33 cellular contexts compared by ENCODE assay signal in the genomic region with DNA sequence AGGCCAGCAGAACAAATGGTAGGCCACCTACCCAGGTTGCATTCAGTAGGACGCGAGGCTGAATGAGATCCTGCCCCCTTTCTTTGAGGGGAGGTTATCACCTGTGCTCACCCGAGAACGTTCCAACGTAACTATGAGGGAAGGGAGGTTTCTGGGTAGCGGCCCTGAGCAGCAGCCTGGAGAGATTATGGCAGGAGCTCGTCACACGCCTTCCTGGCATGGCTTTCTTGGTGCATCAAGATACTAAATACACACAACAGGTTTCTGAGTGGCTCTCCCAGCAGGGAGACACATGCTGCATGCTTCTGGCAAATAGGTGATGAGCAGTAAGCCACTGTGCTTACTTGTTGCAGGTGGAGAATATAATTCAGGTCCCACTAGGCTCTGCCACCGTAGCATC.
A peak's percentile ranks its signal among the peaks of the same experiment; 100 is the strongest.
DNase-seq lines count a peak whose midpoint lies in the region; ATAC-seq, FAIRE-seq and TF ChIP-seq lines count a peak whose summit lies in the region.
"Had no signal": no experiment of that assay in that cellular context is flagged by ENCODE, and none has a peak within 500 bp of the region (broad histone marks: within the 10 kb centered on the region; RNA-seq: fewer than 3 reads in every experiment).

No MANE protein-coding gene starts in this region.

- H3K4me3 Mint-ChIP-seq in activated CD4-positive, alpha-beta T cell treated with anti-CD3 and anti-CD28 coated beads, Interleukin-2, amount 10 ng/mL, durations not matched to agents 7 days and 5 days: no peak overlapping the region
- H3K4me3 Mint-ChIP-seq in activated CD8-positive, alpha-beta T cell treated with anti-CD3 and anti-CD28 coated beads, Interleukin-2, amount 10 ng/mL, durations not matched to agents 7 days and 5 days: no peak overlapping the region
- H3K4me3 Mint-ChIP-seq: activated B cell treated with CpG ODN at 0.5 μM for 24 hours; activated naive CD8-positive, alpha-beta T cell treated with anti-CD3 and anti-CD28 coated beads, Interleukin-2, amount 50 U/mL, for 24 hours; B cell; CD8-positive, alpha-beta memory T cell; H9; memory B cell had no signal

- H3K27ac ChIP-seq in BLaER1: peak overlapping the region; percentile 83
- peak overlapping the region; percentile 90 for H3K27ac ChIP-seq in rectal smooth muscle tissue (ENCODE audit: low read depth, low read length)
- H3K27ac ChIP-seq: ovary, uterus had no signal

- ATAC-seq in activated CD8-positive, alpha-beta T cell treated with anti-CD3 and anti-CD28 coated beads, Interleukin-2, amount 10 ng/mL, durations not matched to agents 7 days and 5 days: no peak
- ATAC-seq: activated naive CD8-positive, alpha-beta T cell treated with anti-CD3 and anti-CD28 coated beads, Interleukin-2, amount 50 U/mL, for 24 hours; left colon; PC-3 had no signal

- FAIRE-seq in bronchial epithelial cell (lab: Jason Lieb, UNC): peak; percentile 13
- FAIRE-seq: endothelial cell of umbilical vein, GM12891, small intestine had no signal

- H3K27me3 Mint-ChIP-seq in activated CD4-positive, alpha-beta T cell treated with anti-CD3 and anti-CD28 coated beads, Interleukin-2, amount 10 ng/mL, durations not matched to agents 7 days and 5 days: no peaks in the 10 kb centered on the region
- no peaks in the 10 kb centered on the region for H3K27me3 Mint-ChIP-seq in activated CD8-positive, alpha-beta T cell treated with anti-CD3 and anti-CD28 coated beads, Interleukin-2, amount 10 ng/mL, durations not matched to agents 7 days and 5 days (ENCODE audit: low read depth)
- H3K27me3 Mint-ChIP-seq: activated B cell treated with CpG ODN at 0.5 μM for 24 hours; activated naive CD8-positive, alpha-beta T cell treated with anti-CD3 and anti-CD28 coated beads, Interleukin-2, amount 50 U/mL, for 24 hours; B cell had no signal

- H3K9me3 ChIP-seq in BLaER1: no peaks in the 10 kb centered on the region
- H3K9me3 ChIP-seq: ovary, SK-N-SH, thoracic aorta, uterus had no signal

- H3K4me1 ChIP-seq in BLaER1: peaks cover 75% of the 10 kb centered on the region
- peaks cover 31% of the 10 kb centered on the region for H3K4me1 ChIP-seq in rectal smooth muscle tissue (ENCODE audit: control insufficient read depth, insufficient read depth, low read length)
- H3K4me1 ChIP-seq: uterus had no signal

- no peaks in the 10 kb centered on the region for H3K4me1 Mint-ChIP-seq in activated CD4-positive, alpha-beta T cell treated with anti-CD3 and anti-CD28 coated beads, Interleukin-2, amount 10 ng/mL, durations not matched to agents 7 days and 5 days
- H3K4me1 Mint-ChIP-seq in activated CD8-positive, alpha-beta T cell treated with anti-CD3 and anti-CD28 coated beads, Interleukin-2, amount 10 ng/mL, durations not matched to agents 7 days and 5 days (ENCODE audit: low read depth): no peaks in the 10 kb centered on the region
- H3K4me1 Mint-ChIP-seq: activated B cell treated with CpG ODN at 0.5 μM for 24 hours; activated naive CD8-positive, alpha-beta T cell treated with anti-CD3 and anti-CD28 coated beads, Interleukin-2, amount 50 U/mL, for 24 hours; B cell; CD8-positive, alpha-beta memory T cell; memory B cell had no signal

- no peaks in the 10 kb centered on the region for H3K9me3 Mint-ChIP-seq in activated CD4-positive, alpha-beta T cell treated with anti-CD3 and anti-CD28 coated beads, Interleukin-2, amount 10 ng/mL, durations not matched to agents 7 days and 5 days
- H3K9me3 Mint-ChIP-seq in activated CD8-positive, alpha-beta T cell treated with anti-CD3 and anti-CD28 coated beads, Interleukin-2, amount 10 ng/mL, durations not matched to agents 7 days and 5 days (ENCODE audit: insufficient read depth): no peaks in the 10 kb centered on the region
- H3K9me3 Mint-ChIP-seq: activated B cell treated with CpG ODN at 0.5 μM for 24 hours; activated naive CD8-positive, alpha-beta T cell treated with anti-CD3 and anti-CD28 coated beads, Interleukin-2, amount 50 U/mL, for 24 hours; CD8-positive, alpha-beta memory T cell; H9; memory B cell had no signal

- H3K36me3 ChIP-seq in BLaER1: peaks cover 21% of the 10 kb centered on the region
- no peaks in the 10 kb centered on the region for H3K36me3 ChIP-seq in bronchial epithelial cell (ENCODE audit: control insufficient read depth, insufficient read depth, low read length)
- H3K36me3 ChIP-seq in rectal smooth muscle tissue (ENCODE audit: control insufficient read depth, insufficient read depth, low read length): no peaks in the 10 kb centered on the region
- H3K36me3 ChIP-seq: ovary, uterus had no signal

- POLR2A ChIA-PET in activated CD4-positive, alpha-beta T cell treated with anti-CD3 and anti-CD28 coated beads, Interleukin-2, amount 10 ng/mL, durations not matched to agents 7 days and 5 days (lab: Charles Lee): no interaction called here
- POLR2A ChIA-PET in activated CD8-positive, alpha-beta T cell treated with anti-CD3 and anti-CD28 coated beads, Interleukin-2, amount 10 ng/mL, durations not matched to agents 7 days and 5 days (lab: Charles Lee): interaction anchor here (0.7 kb wide), 1 partner anchor 16 kb away, joined by 3 read pairs; no protein-coding TSS in a partner anchor

- peak overlapping the region; percentile 100 for H3K4me2 ChIP-seq in BLaER1
- H3K4me2 ChIP-seq: SK-N-SH had no signal

- peak; percentile 49 for DNase-seq in NCI-H187 treated with DMSO at 0.1 percent for 48 hours (lab: John Stamatoyannopoulos, UW)
- DNase-seq in bronchial epithelial cell (ENCODE audit: low read depth): no peak
- no peak for DNase-seq in activated CD4-positive, alpha-beta T cell treated with anti-CD3 and anti-CD28 coated beads, Interleukin-2, amount 10 ng/mL, durations not matched to agents 7 days and 5 days
- no peak for DNase-seq in activated CD8-positive, alpha-beta T cell treated with anti-CD3 and anti-CD28 coated beads, Interleukin-2, amount 10 ng/mL, durations not matched to agents 7 days and 5 days
- no peak for DNase-seq in NCI-H69 (lab: John Stamatoyannopoulos, UW)
- DNase-seq: ACHN; activated B cell treated with CpG ODN at 0.5 μM for 24 hours; activated naive CD4-positive, alpha-beta T cell; activated naive CD8-positive, alpha-beta T cell treated with anti-CD3 and anti-CD28 coated beads, Interleukin-2, amount 50 U/mL, for 24 hours; cerebellar nuclear complex; DMS153; H9; hippocampal formation; left colon; MM.1S; NCI-H1105 treated with DMSO at 0.1 percent for 48 hours; NCI-H524; NK-92 treated with Interleukin-12 subunit alpha and Interleukin-12 subunit beta, amount 100 ng/mL, for 24 hours; PC-3; retina; SK-N-SH; small intestine; stimulated activated naive CD4-positive, alpha-beta T cell; uterus had no signal

- H3K36me3 Mint-ChIP-seq in activated CD4-positive, alpha-beta T cell treated with anti-CD3 and anti-CD28 coated beads, Interleukin-2, amount 10 ng/mL, durations not matched to agents 7 days and 5 days (ENCODE audit: low read depth): no peaks in the 10 kb centered on the region
- no peaks in the 10 kb centered on the region for H3K36me3 Mint-ChIP-seq in activated CD8-positive, alpha-beta T cell treated with anti-CD3 and anti-CD28 coated beads, Interleukin-2, amount 10 ng/mL, durations not matched to agents 7 days and 5 days (ENCODE audit: low read depth)
- H3K36me3 Mint-ChIP-seq: CD8-positive, alpha-beta memory T cell had no signal

- H3K27ac Mint-ChIP-seq in activated CD4-positive, alpha-beta T cell treated with anti-CD3 and anti-CD28 coated beads, Interleukin-2, amount 10 ng/mL, durations not matched to agents 7 days and 5 days: no peak overlapping the region
- H3K27ac Mint-ChIP-seq in activated CD8-positive, alpha-beta T cell treated with anti-CD3 and anti-CD28 coated beads, Interleukin-2, amount 10 ng/mL, durations not matched to agents 7 days and 5 days: no peak overlapping the region
- H3K27ac Mint-ChIP-seq: activated B cell treated with CpG ODN at 0.5 μM for 24 hours; activated naive CD8-positive, alpha-beta T cell treated with anti-CD3 and anti-CD28 coated beads, Interleukin-2, amount 50 U/mL, for 24 hours; B cell; memory B cell had no signal

- H3K9ac ChIP-seq in BLaER1: no peak overlapping the region
- no peak overlapping the region for H3K9ac ChIP-seq in rectal smooth muscle tissue (ENCODE audit: low read length)
- H3K9ac ChIP-seq: SK-N-SH had no signal

- H3K4me3 ChIP-seq in BLaER1: no peak overlapping the region
- no peak overlapping the region for H3K4me3 ChIP-seq in bronchial epithelial cell (ENCODE audit: low read depth, low read length)
- no peak overlapping the region for H3K4me3 ChIP-seq in rectal smooth muscle tissue (ENCODE audit: low read length)
- H3K4me3 ChIP-seq: ovary, thoracic aorta, uterus had no signal

- CTCF ChIA-PET in activated CD4-positive, alpha-beta T cell treated with anti-CD3 and anti-CD28 coated beads, Interleukin-2, amount 10 ng/mL, durations not matched to agents 7 days and 5 days (lab: Charles Lee): interaction anchor here (0.6 to 1.4 kb wide), 2 partner anchors 34 to 58 kb away, joined by 3 to 5 read pairs; no protein-coding TSS in a partner anchor
- CTCF ChIA-PET in activated CD8-positive, alpha-beta T cell treated with anti-CD3 and anti-CD28 coated beads, Interleukin-2, amount 10 ng/mL, durations not matched to agents 7 days and 5 days (lab: Charles Lee): no interaction called here

- TF ChIP-seq CTCF in bronchial epithelial cell (IDR thresholded peaks at IDR 0.05; ENCODE audit: insufficient read depth, low read length, severe bottlenecking): no peak

- H4K20me1 ChIP-seq in BLaER1: no peaks in the 10 kb centered on the region

- H3K27me3 ChIP-seq in BLaER1: no peaks in the 10 kb centered on the region
- no peaks in the 10 kb centered on the region for H3K27me3 ChIP-seq in bronchial epithelial cell (ENCODE audit: control insufficient read depth, insufficient read depth, low read length)
- no peaks in the 10 kb centered on the region for H3K27me3 ChIP-seq in rectal smooth muscle tissue (ENCODE audit: control insufficient read depth, insufficient read depth, low read length)
- H3K27me3 ChIP-seq: ovary, uterus had no signal
